In the genomic region with DNA sequence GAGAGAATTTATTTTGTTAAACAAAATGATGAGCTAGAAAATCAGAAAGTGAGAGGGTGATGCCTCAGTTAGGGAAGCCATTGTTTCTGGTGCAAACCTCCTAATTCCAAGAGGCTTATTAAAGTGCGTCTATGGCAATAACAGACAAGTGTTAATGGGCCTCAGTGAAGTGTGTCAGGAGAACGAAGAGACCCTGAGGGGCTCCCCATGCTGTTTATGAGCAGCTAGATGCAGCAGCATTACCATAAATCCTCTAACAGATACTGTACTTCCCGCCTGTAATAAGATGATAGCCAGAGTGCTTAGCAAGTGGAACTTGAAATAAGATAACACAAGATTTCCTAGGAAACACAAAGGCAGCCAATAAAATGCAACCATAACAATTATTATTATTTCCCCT, we compare ENCODE assay signal across 28 cellular contexts.
"Had no signal": no experiment of that assay in that cellular context is flagged by ENCODE, and none has a peak within 500 bp of the region (broad histone marks: within the 10 kb centered on the region; RNA-seq: fewer than 3 reads in every experiment).

No MANE protein-coding gene starts in this region.

- ATAC-seq: activated naive CD4-positive, alpha-beta T cell treated with anti-CD3 and anti-CD28 coated beads, Interleukin-2, amount 50 U/mL, for 72 hours; activated T-cell treated with anti-CD3 and anti-CD28 coated beads, Interleukin-2, amount 50 U/mL, for 72 hours; effector memory CD8-positive, alpha-beta T cell; gastroesophageal sphincter; heart right ventricle had no signal

- H3K4me1 Mint-ChIP-seq: activated CD4-positive, alpha-beta memory T cell treated with anti-CD3 and anti-CD28 coated beads, Interleukin-2, amount 10 ng/mL, durations not matched to agents 7 days and 5 days; activated CD4-positive, alpha-beta T cell treated with anti-CD3 and anti-CD28 coated beads, Interleukin-2, amount 10 ng/mL, durations not matched to agents 7 days and 5 days; activated naive CD4-positive, alpha-beta T cell treated with anti-CD3 and anti-CD28 coated beads, Interleukin-2, amount 10 ng/mL, durations not matched to agents 7 days and 5 days; activated naive CD8-positive, alpha-beta T cell treated with anti-CD3 and anti-CD28 coated beads, Interleukin-2, amount 10 ng/mL, durations not matched to agents 7 days and 5 days had no signal

- H3K27ac Mint-ChIP-seq: activated CD4-positive, alpha-beta memory T cell treated with anti-CD3 and anti-CD28 coated beads, Interleukin-2, amount 10 ng/mL, durations not matched to agents 7 days and 5 days; activated CD4-positive, alpha-beta T cell treated with anti-CD3 and anti-CD28 coated beads, Interleukin-2, amount 10 ng/mL, durations not matched to agents 7 days and 5 days; activated naive CD4-positive, alpha-beta T cell treated with anti-CD3 and anti-CD28 coated beads, Interleukin-2, amount 10 ng/mL, durations not matched to agents 7 days and 5 days; activated naive CD4-positive, alpha-beta T cell treated with anti-CD3 and anti-CD28 coated beads, Interleukin-2, amount 50 U/mL, for 72 hours; activated naive CD8-positive, alpha-beta T cell treated with anti-CD3 and anti-CD28 coated beads, Interleukin-2, amount 10 ng/mL, durations not matched to agents 7 days and 5 days; activated T-cell treated with anti-CD3 and anti-CD28 coated beads, Interleukin-2, amount 50 U/mL, for 24 hours; activated T-cell treated with anti-CD3 and anti-CD28 coated beads, Interleukin-2, amount 50 U/mL, for 72 hours; effector memory CD8-positive, alpha-beta T cell had no signal

- H3K9me3 ChIP-seq: ascending aorta, esophagus squamous epithelium, gastroesophageal sphincter, heart right ventricle had no signal

- H3K27me3 Mint-ChIP-seq: activated CD4-positive, alpha-beta memory T cell treated with anti-CD3 and anti-CD28 coated beads, Interleukin-2, amount 10 ng/mL, durations not matched to agents 7 days and 5 days; activated CD4-positive, alpha-beta T cell treated with anti-CD3 and anti-CD28 coated beads, Interleukin-2, amount 10 ng/mL, durations not matched to agents 7 days and 5 days; activated naive CD4-positive, alpha-beta T cell treated with anti-CD3 and anti-CD28 coated beads, Interleukin-2, amount 10 ng/mL, durations not matched to agents 7 days and 5 days; activated naive CD8-positive, alpha-beta T cell treated with anti-CD3 and anti-CD28 coated beads, Interleukin-2, amount 10 ng/mL, durations not matched to agents 7 days and 5 days; effector memory CD8-positive, alpha-beta T cell had no signal

- H3K27ac ChIP-seq: ascending aorta, brain microvascular endothelial cell, esophagus squamous epithelium, gastroesophageal sphincter, heart right ventricle, hepatocyte had no signal

- H3K4me3 Mint-ChIP-seq: activated CD4-positive, alpha-beta memory T cell treated with anti-CD3 and anti-CD28 coated beads, Interleukin-2, amount 10 ng/mL, durations not matched to agents 7 days and 5 days; activated CD4-positive, alpha-beta T cell treated with anti-CD3 and anti-CD28 coated beads, Interleukin-2, amount 10 ng/mL, durations not matched to agents 7 days and 5 days; activated naive CD4-positive, alpha-beta T cell treated with anti-CD3 and anti-CD28 coated beads, Interleukin-2, amount 10 ng/mL, durations not matched to agents 7 days and 5 days; activated naive CD8-positive, alpha-beta T cell treated with anti-CD3 and anti-CD28 coated beads, Interleukin-2, amount 10 ng/mL, durations not matched to agents 7 days and 5 days; activated T-cell treated with anti-CD3 and anti-CD28 coated beads, Interleukin-2, amount 50 U/mL, for 24 hours; activated T-cell treated with anti-CD3 and anti-CD28 coated beads, Interleukin-2, amount 50 U/mL, for 72 hours; effector memory CD8-positive, alpha-beta T cell had no signal

- H3K27me3 ChIP-seq: ascending aorta, brain microvascular endothelial cell had no signal

- DNase-seq: activated CD4-positive, alpha-beta memory T cell treated with anti-CD3 and anti-CD28 coated beads, Interleukin-2, amount 10 ng/mL, durations not matched to agents 7 days and 5 days; activated CD4-positive, alpha-beta T cell treated with anti-CD3 and anti-CD28 coated beads for 4 hours; activated CD4-positive, alpha-beta T cell treated with anti-CD3 and anti-CD28 coated beads, Interleukin-2, amount 10 ng/mL, durations not matched to agents 7 days and 5 days; activated CD4-positive, alpha-beta T cell treated with anti-CD3 and anti-CD28 coated beads, Interleukin-2, amount 50 U/mL, for 4 hours; activated CD4-positive, CD25-positive, alpha-beta regulatory T cell; activated CD4-positive, CD25-positive, alpha-beta regulatory T cell treated with anti-CD3 and anti-CD28 coated beads, Interleukin-2, amount 50 U/mL, for 72 hours; activated CD8-positive, alpha-beta memory T cell treated with anti-CD3 and anti-CD28 coated beads, Interleukin-2, amount 50 U/mL, for 48 hours; activated gamma-delta T cell; activated naive CD4-positive, alpha-beta T cell; activated naive CD4-positive, alpha-beta T cell treated with anti-CD3 and anti-CD28 coated beads, Interleukin-2, amount 10 ng/mL, durations not matched to agents 7 days and 5 days; activated naive CD8-positive, alpha-beta T cell treated with anti-CD3 and anti-CD28 coated beads, Interleukin-2, amount 10 ng/mL, durations not matched to agents 7 days and 5 days; activated T-cell treated with anti-CD3 and anti-CD28 coated beads for 4 hours; activated T-cell treated with anti-CD3 and anti-CD28 coated beads, Interleukin-2, amount 50 U/mL, for 24 hours; activated T-cell treated with anti-CD3 and anti-CD28 coated beads, Interleukin-2, amount 50 U/mL, for 72 hours; brain microvascular endothelial cell; cortex of kidney; dermis blood vessel endothelial cell; effector CD4-positive, alpha-beta T cell; effector memory CD8-positive, alpha-beta T cell; erythroblast; esophagus squamous epithelium; foreskin melanocyte; heart right ventricle; T-helper 2 cell had no signal

- H3K36me3 Mint-ChIP-seq: activated naive CD4-positive, alpha-beta T cell treated with anti-CD3 and anti-CD28 coated beads, Interleukin-2, amount 10 ng/mL, durations not matched to agents 7 days and 5 days; activated naive CD4-positive, alpha-beta T cell treated with anti-CD3 and anti-CD28 coated beads, Interleukin-2, amount 50 U/mL, for 72 hours; activated naive CD8-positive, alpha-beta T cell treated with anti-CD3 and anti-CD28 coated beads, Interleukin-2, amount 10 ng/mL, durations not matched to agents 7 days and 5 days had no signal

- H3K9me3 Mint-ChIP-seq: activated CD4-positive, alpha-beta memory T cell treated with anti-CD3 and anti-CD28 coated beads, Interleukin-2, amount 10 ng/mL, durations not matched to agents 7 days and 5 days; activated CD4-positive, alpha-beta T cell treated with anti-CD3 and anti-CD28 coated beads, Interleukin-2, amount 10 ng/mL, durations not matched to agents 7 days and 5 days; activated naive CD4-positive, alpha-beta T cell treated with anti-CD3 and anti-CD28 coated beads, Interleukin-2, amount 10 ng/mL, durations not matched to agents 7 days and 5 days; activated naive CD4-positive, alpha-beta T cell treated with anti-CD3 and anti-CD28 coated beads, Interleukin-2, amount 50 U/mL, for 72 hours; activated naive CD8-positive, alpha-beta T cell treated with anti-CD3 and anti-CD28 coated beads, Interleukin-2, amount 10 ng/mL, durations not matched to agents 7 days and 5 days; activated T-cell treated with anti-CD3 and anti-CD28 coated beads, Interleukin-2, amount 50 U/mL, for 24 hours; activated T-cell treated with anti-CD3 and anti-CD28 coated beads, Interleukin-2, amount 50 U/mL, for 72 hours had no signal
